8 cellular contexts compared by ENCODE assay signal in genomic region chr19:41351339-41352245, GRCh38. TPM values are rescaled to one million over a fixed set of nuclear protein-coding genes. Genes with fewer than 3 reads are reported as not detected.
A peak's percentile ranks its signal among the peaks of the same experiment; 100 is the strongest.
DNase-seq lines count a peak whose midpoint lies in the region; ATAC-seq and TF ChIP-seq lines count a peak whose summit lies in the region.

No MANE protein-coding gene starts in this region.

- H3K4me1 Mint-ChIP-seq in T-cell: peaks cover 53 to 64% (median 54%) of the 10 kb centered on the region in 3 donors
- H3K4me1 Mint-ChIP-seq in activated naive CD8-positive, alpha-beta T cell treated with anti-CD3 and anti-CD28 coated beads, Interleukin-2, amount 50 U/mL, for 24 hours: peaks cover 55% of the 10 kb centered on the region

- no peaks in the 10 kb centered on the region for H3K27me3 Mint-ChIP-seq in T-cell
- H3K27me3 Mint-ChIP-seq in activated naive CD8-positive, alpha-beta T cell treated with anti-CD3 and anti-CD28 coated beads, Interleukin-2, amount 50 U/mL, for 24 hours: no peaks in the 10 kb centered on the region

- ATAC-seq in HG03280 (IDR thresholded peaks at IDR 0.05; ENCODE audit: unreplicated experiment) (peak; percentile 40), T-cell (replicated peaks in 1 of 4) (peak; percentile 60 to 64 (median 62)), gastrocnemius medialis (peak; percentile 25 to 26)
- peak; percentile 51 for ATAC-seq in activated naive CD8-positive, alpha-beta T cell treated with anti-CD3 and anti-CD28 coated beads, Interleukin-2, amount 50 U/mL, for 24 hours

- peak overlapping the region; percentile 67 to 76 (median 73) for H3K4me3 ChIP-seq in gastrocnemius medialis

- peak overlapping the region; percentile 75 to 80 (median 80) for H3K27ac ChIP-seq in gastrocnemius medialis

- intact Hi-C loops in gastrocnemius medialis (cut with DNase I; ENCODE audit: low total_unique reads): loop anchor here (2.0 to 5.0 kb wide), 2 partner anchors 25 to 149 kb away; no protein-coding TSS in a partner anchor

- no peaks in the 10 kb centered on the region for H3K36me3 ChIP-seq in gastrocnemius medialis

- in situ Hi-C loops in gastrocnemius medialis (cut with MboI; ENCODE audit: low sequenced_read_pairs in 4 of 4): no loop called here

- H3K9me3 ChIP-seq in gastrocnemius medialis: no peaks in the 10 kb centered on the region

- peak; percentile 71 for DNase-seq in NCI-H2227 (lab: John Stamatoyannopoulos, UW; ENCODE audit: unreplicated experiment)
- DNase-seq in NCI-H2227 treated with DMSO at 0.1 percent for 48 hours (lab: John Stamatoyannopoulos, UW): no peak
- DNase-seq in T-cell: peak; percentile 71 to 90 (median 83)
- DNase-seq in activated naive CD8-positive, alpha-beta T cell treated with anti-CD3 and anti-CD28 coated beads, Interleukin-2, amount 50 U/mL, for 24 hours: peak; percentile 83
- peak; percentile 75 for DNase-seq in hepatic stellate cell (ENCODE audit: low spot score)
- peak in 1 of 2 donors; percentile 37 for DNase-seq in gastrocnemius medialis
- no peak for DNase-seq in NCI-H345 (lab: John Stamatoyannopoulos, UW)

- TF ChIP-seq POLR2A in gastrocnemius medialis (IDR thresholded peaks at IDR 0.05): peak in 1 of 2 donors; percentile 40

- H3K4me1 ChIP-seq in gastrocnemius medialis: peaks cover 0 to 32% of the 10 kb centered on the region in 2 donors

- H3K27me3 ChIP-seq in gastrocnemius medialis: peaks cover 27 to 51% (median 45%) of the 10 kb centered on the region in 3 donors

- POLR2A ChIA-PET in T-cell (lab: Charles Lee): interaction anchor here (0.5 to 4.9 kb wide), 10 partner anchors 9 to 88 kb away, joined by 3 to 49 read pairs (median 5); partner anchors contain the start of genes B9D2 (in 2 of the 2) and HNRNPUL1 (in 1 of the 2)

- CTCF ChIA-PET in T-cell (lab: Charles Lee): interaction anchor here (0.5 to 1.8 kb wide), 14 partner anchors 9 to 485 kb away, joined by 3 to 20 read pairs (median 6); partner anchors contain the start of genes B9D2 (in 2 of the 2) and HNRNPUL1 (in 1 of the 2)

- no peaks in the 10 kb centered on the region for H3K9me3 Mint-ChIP-seq in T-cell
- no peaks in the 10 kb centered on the region for H3K9me3 Mint-ChIP-seq in activated naive CD8-positive, alpha-beta T cell treated with anti-CD3 and anti-CD28 coated beads, Interleukin-2, amount 50 U/mL, for 24 hours

- H3K27ac Mint-ChIP-seq in T-cell: peak overlapping the region; percentile 94 to 96
- H3K27ac Mint-ChIP-seq in activated naive CD8-positive, alpha-beta T cell treated with anti-CD3 and anti-CD28 coated beads, Interleukin-2, amount 50 U/mL, for 24 hours: peak overlapping the region; percentile 95

- peak overlapping the region; percentile 97 to 99 (median 99) for H3K4me3 Mint-ChIP-seq in T-cell
- H3K4me3 Mint-ChIP-seq in activated naive CD8-positive, alpha-beta T cell treated with anti-CD3 and anti-CD28 coated beads, Interleukin-2, amount 50 U/mL, for 24 hours: peak overlapping the region; percentile 93

- no peak for TF ChIP-seq CTCF in gastrocnemius medialis (IDR thresholded peaks at IDR 0.05 in 4 of 5, conservative IDR thresholded peaks at IDR 0.05 in 1 of 5)

- H3K36me3 Mint-ChIP-seq in T-cell: peaks cover 12% of the 10 kb centered on the region
- peaks cover 45% of the 10 kb centered on the region for H3K36me3 Mint-ChIP-seq in activated naive CD8-positive, alpha-beta T cell treated with anti-CD3 and anti-CD28 coated beads, Interleukin-2, amount 50 U/mL, for 24 hours (ENCODE audit: low read depth)

RNA-seq across cellular contexts. Expression of gene TGFB1, which starts 2.1 kb away (rescaled TPM):
- total RNA-seq in T-cell (100 to 1,000 TPM; 170 to 412 (median 206) TPM), gastrocnemius medialis (1 to 10 TPM; 1.9 to 5.2 (median 4.9) TPM)

RNA-seq across cellular contexts. Expression of gene B9D2, which starts 12.4 kb away (rescaled TPM):
- total RNA-seq in T-cell (10 to 100 TPM; 15.3 to 27.9 (median 16.4) TPM), gastrocnemius medialis (1 to 10 TPM; 2.6 to 6.9 (median 4.5) TPM)

RNA-seq across cellular contexts. Expression of gene TMEM91, which starts 24.7 kb away (rescaled TPM):
- total RNA-seq in T-cell (10 to 100 TPM in 3 of 5 donors, 1 to 10 TPM in 2; 9.9 to 14.7 (median 13.2) TPM), gastrocnemius medialis (10 to 100 TPM in 1 of 4 donors, 1 to 10 TPM in 3; 1.6 to 13.6 (median 4.7) TPM)

RNA-seq across cellular contexts. Expression of gene CCDC97, which starts 41.6 kb away (rescaled TPM):
- total RNA-seq in T-cell (10 to 100 TPM; 38.9 to 61.5 (median 55.1) TPM), gastrocnemius medialis (10 to 100 TPM in 3 of 4 donors, 1 to 10 TPM in 1; 8.6 to 15.3 (median 15.1) TPM)

RNA-seq across cellular contexts. Expression of gene EXOSC5, which starts 45.6 kb away (rescaled TPM):
- total RNA-seq in T-cell (10 to 100 TPM; 12.4 to 32.8 (median 27.1) TPM), gastrocnemius medialis (10 to 100 TPM; 29.1 to 61.9 (median 40.9) TPM)

Comparison
In these comparisons a context has a peak if more than half of its experiments do, and no peak if none do; other contexts are left out.
1. DNase-seq: peak in NCI-H2227 (single experiment), T-cell (34 of 34), activated naive CD8-positive, alpha-beta T cell treated with anti-CD3 and anti-CD28 coated beads, Interleukin-2, amount 50 U/mL, for 24 hours (single experiment) and hepatic stellate cell (single experiment); none in NCI-H2227 treated with DMSO at 0.1 percent for 48 hours (single experiment) and NCI-H345 (single experiment).
2. RNA of gene TGFB1, which starts 2.1 kb away (total RNA-seq): 170 to 412 TPM in T-cell; 1.9 to 5.2 TPM in gastrocnemius medialis; every median in the first group is over 10 times any median in the second.
3. Peak in every context shown above with its lines, with median percentiles within 50 percentile points of each other: ATAC-seq.